In the genomic region with DNA sequence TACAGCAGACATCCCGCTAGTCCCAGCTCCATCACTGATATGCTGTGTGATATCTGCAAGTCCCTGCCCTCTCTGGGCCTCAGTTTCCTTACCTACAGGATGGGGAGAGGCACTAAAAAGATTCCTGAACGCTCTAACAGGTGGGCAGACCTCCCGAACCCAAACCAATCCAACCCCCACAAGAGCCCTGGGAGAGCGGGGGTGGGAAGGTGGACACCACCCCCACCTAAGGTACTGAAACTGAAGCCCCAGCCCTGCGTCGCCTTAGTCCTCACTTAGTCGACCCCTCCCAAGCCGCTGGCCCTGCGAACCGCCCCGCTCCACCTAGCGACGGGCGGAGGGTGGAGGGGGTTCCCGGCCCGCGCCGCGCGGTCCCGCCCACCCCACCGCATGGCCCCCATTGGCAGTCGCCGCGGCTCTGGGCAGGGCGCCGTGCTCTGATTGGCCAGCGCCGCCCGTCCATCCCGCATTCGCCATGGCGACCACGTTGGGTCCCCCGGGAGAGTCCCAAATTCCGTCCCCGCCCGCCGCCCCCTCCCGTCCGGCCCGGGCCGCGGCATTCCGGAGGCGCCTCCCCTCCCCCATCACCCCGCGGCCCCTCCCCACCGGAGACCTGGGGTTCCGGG, we compare ENCODE assay signal across 8 cellular contexts. TPM values are rescaled to one million over a fixed set of nuclear protein-coding genes. Genes with fewer than 3 reads are reported as not detected.
DNase-seq lines count a peak whose midpoint lies in the region; ATAC-seq and TF ChIP-seq lines count a peak whose summit lies in the region.

No MANE protein-coding gene starts in this region.

- H3K9ac ChIP-seq in DND-41 (ENCODE audit: low read depth, low read length) (peak overlapping the region; percentile 68), KMS-11 (peak overlapping the region; percentile 91)

- H3K36me3 Mint-ChIP-seq in activated naive CD4-positive, alpha-beta T cell treated with anti-CD3 and anti-CD28 coated beads, Interleukin-2, amount 10 ng/mL, durations not matched to agents 7 days and 5 days = no peaks in the 10 kb centered on the region

- TF ChIP-seq CTCF in DND-41 (IDR thresholded peaks at IDR 0.05; ENCODE audit: borderline replicate concordance, extremely low read depth, low read length, poor library complexity, severe bottlenecking) (no peak), KMS-11 (conservative IDR thresholded peaks at IDR 0.05; ENCODE audit: low read depth, low read length) (no peak), omental fat pad (IDR thresholded peaks at IDR 0.05) (no peak), suprapubic skin (IDR thresholded peaks at IDR 0.05) (peak in 1 of 2 donors; percentile 27)

- H3K27ac ChIP-seq in DND-41 (ENCODE audit: low read length) (peak overlapping the region; percentile 51; the same call in 1 of the 2 replicates), KMS-11 (peak overlapping the region; percentile 86), suprapubic skin (peak overlapping the region; percentile 83)

- H3K79me2 ChIP-seq in DND-41 (ENCODE audit: insufficient read depth, low read length) (no peaks in the 10 kb centered on the region), KMS-11 (ENCODE audit: insufficient read depth, low read depth) (0 out of 2 replicates have a peak, but pooled peaks cover 4% of the 10 kb centered on the region)

- peak; percentile 86 for ATAC-seq in DND-41 (ENCODE audit: insufficient read depth, low read depth)
- peak; percentile 41 for ATAC-seq in GM21786 (IDR thresholded peaks at IDR 0.05; ENCODE audit: unreplicated experiment)
- peak; percentile 94 for ATAC-seq in omental fat pad (ENCODE audit: low FRiP score)

- peak overlapping the region; percentile 90 for H3K27ac Mint-ChIP-seq in activated naive CD4-positive, alpha-beta T cell treated with anti-CD3 and anti-CD28 coated beads, Interleukin-2, amount 10 ng/mL, durations not matched to agents 7 days and 5 days

- peaks cover 82% of the 10 kb centered on the region for H3K4me1 Mint-ChIP-seq in activated naive CD4-positive, alpha-beta T cell treated with anti-CD3 and anti-CD28 coated beads, Interleukin-2, amount 10 ng/mL, durations not matched to agents 7 days and 5 days

- H3K4me2 ChIP-seq in DND-41 (ENCODE audit: insufficient read depth, low read length) (peak overlapping the region; percentile 80), KMS-11 (peak overlapping the region; percentile 71)

- H3K27me3 ChIP-seq in DND-41 (ENCODE audit: insufficient read depth, low read length, poor library complexity) = peaks cover 7% of the 10 kb centered on the region
- H3K27me3 ChIP-seq in KMS-11 (ENCODE audit: insufficient read depth, low read depth) = no peaks in the 10 kb centered on the region
- H3K27me3 ChIP-seq in suprapubic skin = no peaks in the 10 kb centered on the region

- TF ChIP-seq POLR2A in suprapubic skin (IDR thresholded peaks at IDR 0.05) = no peak

- peak overlapping the region; percentile 78 for H3K4me3 Mint-ChIP-seq in activated naive CD4-positive, alpha-beta T cell treated with anti-CD3 and anti-CD28 coated beads, Interleukin-2, amount 10 ng/mL, durations not matched to agents 7 days and 5 days

- DNase-seq in DND-41 (peak; percentile 91), SK-N-DZ (ENCODE audit: low spot score) (peak; percentile 80), glomerular visceral epithelial cell (ENCODE audit: extremely low spot score) (peak; percentile 88), omental fat pad (ENCODE audit: low spot score) (peak; percentile 81), suprapubic skin (ENCODE audit: low spot score in 2 of 2) (peak; percentile 94 to 97)
- DNase-seq in activated naive CD4-positive, alpha-beta T cell treated with anti-CD3 and anti-CD28 coated beads, Interleukin-2, amount 10 ng/mL, durations not matched to agents 7 days and 5 days = peak; percentile 95

- no peaks in the 10 kb centered on the region for H3K36me3 ChIP-seq in DND-41 (ENCODE audit: insufficient read depth, low read length)
- H3K36me3 ChIP-seq in KMS-11 (ENCODE audit: insufficient read depth) = no peaks in the 10 kb centered on the region
- no peaks in the 10 kb centered on the region for H3K36me3 ChIP-seq in suprapubic skin

- CTCF ChIA-PET in activated naive CD4-positive, alpha-beta T cell treated with anti-CD3 and anti-CD28 coated beads, Interleukin-2, amount 10 ng/mL, durations not matched to agents 7 days and 5 days (lab: Charles Lee) = interaction anchor here (0.8 to 2.4 kb wide), 5 partner anchors 9 to 66 kb away, joined by 3 to 8 read pairs (median 4); no protein-coding TSS in a partner anchor

- TF ChIP-seq EP300 in suprapubic skin (IDR thresholded peaks at IDR 0.05) = no peak

- no peaks in the 10 kb centered on the region for H3K9me3 Mint-ChIP-seq in activated naive CD4-positive, alpha-beta T cell treated with anti-CD3 and anti-CD28 coated beads, Interleukin-2, amount 10 ng/mL, durations not matched to agents 7 days and 5 days

- H3K9me3 ChIP-seq in DND-41 (ENCODE audit: insufficient read depth, low read length, severe bottlenecking) = no peaks in the 10 kb centered on the region
- no peaks in the 10 kb centered on the region for H3K9me3 ChIP-seq in suprapubic skin

- H2AFZ ChIP-seq in DND-41 (ENCODE audit: low read depth, low read length) (peak overlapping the region; percentile 82), KMS-11 (ENCODE audit: low read depth) (peak overlapping the region; percentile 69; the same call in 1 of the 2 replicates)

- H3K4me3 ChIP-seq in DND-41 (ENCODE audit: low read depth in 1 of 2, low read length in 2 of 2) = peak overlapping the region; percentile 37 to 60; a peak in 3 of 4 replicates
- no peak overlapping the region for H3K4me3 ChIP-seq in KMS-11 (IDR thresholded peaks at IDR 0.05; ENCODE audit: insufficient read depth, low read depth, low read length)
- H3K4me3 ChIP-seq in suprapubic skin = peak overlapping the region; percentile 87

- WGBS in suprapubic skin = 3% methylated on average over 7 of the region's 50 CpGs

- peaks cover 4% of the 10 kb centered on the region for H4K20me1 ChIP-seq in DND-41 (ENCODE audit: insufficient read depth, low read length)
- no peaks in the 10 kb centered on the region for H4K20me1 ChIP-seq in KMS-11 (ENCODE audit: insufficient read depth)

- no peaks in the 10 kb centered on the region for H3K27me3 Mint-ChIP-seq in activated naive CD4-positive, alpha-beta T cell treated with anti-CD3 and anti-CD28 coated beads, Interleukin-2, amount 10 ng/mL, durations not matched to agents 7 days and 5 days

- H3K4me1 ChIP-seq in DND-41 (ENCODE audit: insufficient read depth, low read length) (peaks cover 52% of the 10 kb centered on the region), KMS-11 (ENCODE audit: low read depth, poor library complexity, severe bottlenecking) (peaks cover 60% of the 10 kb centered on the region), suprapubic skin (peaks cover 60% of the 10 kb centered on the region)

RNA-seq across cellular contexts. Expression of gene CCDC102A, which starts 0.6 kb away (rescaled TPM):
- 5.1 and 8.5 TPM in 2 replicates for polyA plus RNA-seq in SK-N-DZ (2014; cell fraction: cytosol; rRNA removed)
- 6.4 and 7.8 TPM in 2 replicates for polyA plus RNA-seq in SK-N-DZ (2014; cell fraction: nucleus; rRNA removed)
- total RNA-seq in omental fat pad (1 to 10 TPM; 3.5 to 9.8 (median 7.8) TPM), suprapubic skin (10 to 100 TPM in 1 of 4 donors, 1 to 10 TPM in 3; 7.1 to 11.5 (median 8.5) TPM)

RNA-seq across cellular contexts. Expression of gene ADGRG5, which starts 6.7 kb away (rescaled TPM):
- polyA plus RNA-seq in SK-N-DZ (2014; cell fraction: cytosol; rRNA removed) = 2.9 and 6.8 TPM in 2 replicates
- 1.8 and 2.2 TPM in 2 replicates for polyA plus RNA-seq in SK-N-DZ (2014; cell fraction: nucleus; rRNA removed)
- total RNA-seq in omental fat pad (under 1 TPM in 2 of 4 donors, not detected in 2; 0.31 to 0.37 TPM), suprapubic skin (under 1 TPM in 3 of 4 donors, not detected in 1; 0.16 to 0.53 (median 0.16) TPM)

RNA-seq across cellular contexts. Expression of gene DOK4, which starts 49.5 kb away (rescaled TPM):
- polyA plus RNA-seq in SK-N-DZ (2014; cell fraction: cytosol; rRNA removed) = 158 and 208 TPM in 2 replicates
- polyA plus RNA-seq in SK-N-DZ (2014; cell fraction: nucleus; rRNA removed) = 212 and 219 TPM in 2 replicates
- total RNA-seq in omental fat pad (10 to 100 TPM in 3 of 4 donors, 1 to 10 TPM in 1; 5.9 to 36.3 (median 12.9) TPM), suprapubic skin (10 to 100 TPM; 29.8 to 66.8 (median 51.3) TPM)

Comparison
In these comparisons a context has a peak if more than half of its experiments do, and no peak if none do; other contexts are left out.
1. ATAC-seq: peak in every context shown above with its lines; median percentile 94 in omental fat pad; 86 in DND-41; 41 in GM21786.